In genomic region chr1:47178665-47179022, GRCh38 we compare ENCODE assay signal across 9 cellular contexts. TPM values are rescaled to one million over a fixed set of nuclear protein-coding genes. Genes with fewer than 3 reads are reported as not detected.
DNase-seq lines count a peak whose midpoint lies in the region; ATAC-seq and TF ChIP-seq lines count a peak whose summit lies in the region.
"Had no signal": no experiment of that assay in that cellular context is flagged by ENCODE, and none has a peak within 500 bp of the region (broad histone marks: within the 10 kb centered on the region; RNA-seq: fewer than 3 reads in every experiment).

No MANE protein-coding gene starts in this region.

- ATAC-seq in thoracic aorta (ENCODE audit: insufficient number of reproducible peaks, low FRiP score, low read depth) (no peak), body of pancreas (no peak)

- H3K9ac ChIP-seq in adipocyte (ENCODE audit: low read length) (peak overlapping the region; percentile 78), iPS-18a (ENCODE audit: low read length) (no peak overlapping the region)

- H3K27ac ChIP-seq in iPS-18a (ENCODE audit: low read length) = no peak overlapping the region
- H3K27ac ChIP-seq in thoracic aorta = peak overlapping the region in 1 of 2 donors; percentile 19
- H3K27ac ChIP-seq in body of pancreas = peak overlapping the region in 1 of 4 donors; percentile 71

- TF ChIP-seq POLR2A in body of pancreas (IDR thresholded peaks at IDR 0.05) = no peak

- H3K9me3 ChIP-seq in adipocyte (ENCODE audit: control insufficient read depth, low read length) (no peaks in the 10 kb centered on the region), iPS-18a (ENCODE audit: control insufficient read depth, low read depth, low read length) (no peaks in the 10 kb centered on the region), thoracic aorta (no peaks in the 10 kb centered on the region), body of pancreas (no peaks in the 10 kb centered on the region)

- peak overlapping the region; percentile 79 for H3K4me3 Mint-ChIP-seq in activated naive CD4-positive, alpha-beta T cell treated with anti-CD3 and anti-CD28 coated beads for 36 hours

- H3K4me1 Mint-ChIP-seq in activated naive CD4-positive, alpha-beta T cell treated with anti-CD3 and anti-CD28 coated beads for 36 hours (ENCODE audit: low read depth) = peaks cover 10% of the 10 kb centered on the region

- no peaks in the 10 kb centered on the region for H3K9me3 Mint-ChIP-seq in activated naive CD4-positive, alpha-beta T cell treated with anti-CD3 and anti-CD28 coated beads for 36 hours

- TF ChIP-seq CTCF in thoracic aorta (IDR thresholded peaks at IDR 0.05) (no peak), body of pancreas (IDR thresholded peaks at IDR 0.05) (no peak)

- H3K27ac Mint-ChIP-seq in activated naive CD4-positive, alpha-beta T cell treated with anti-CD3 and anti-CD28 coated beads for 36 hours = no peak overlapping the region

- H3K4me3 ChIP-seq in adipocyte (ENCODE audit: low read length) (peak overlapping the region; percentile 75), iPS-18a (ENCODE audit: low read length) (peak overlapping the region; percentile 54), thoracic aorta (peak overlapping the region; percentile 82), body of pancreas (no peak overlapping the region)

- CTCF ChIA-PET in activated naive CD4-positive, alpha-beta T cell treated with anti-CD3 and anti-CD28 coated beads for 36 hours (lab: Charles Lee) = interaction anchor here (0.6 to 3.0 kb wide), 33 partner anchors 9 to 547 kb away, joined by 3 to 21 read pairs (median 4); partner anchors contain the start of genes PDZK1IP1 and TAL1

- peaks cover 32% of the 10 kb centered on the region for H3K27me3 ChIP-seq in adipocyte (replicated peaks; ENCODE audit: control insufficient read depth, insufficient read depth, low read length)
- peaks cover 16% of the 10 kb centered on the region for H3K27me3 ChIP-seq in iPS-18a (ENCODE audit: control insufficient read depth, insufficient read depth, low read length)
- no peaks in the 10 kb centered on the region for H3K27me3 ChIP-seq in thoracic aorta (replicated peaks; ENCODE audit: insufficient read depth)
- no peaks in the 10 kb centered on the region for H3K27me3 ChIP-seq in body of pancreas

- DNase-seq in activated naive CD4-positive, alpha-beta T cell treated with anti-CD3 and anti-CD28 coated beads for 36 hours = no peak
- DNase-seq in activated naive CD4-positive, alpha-beta T cell treated with anti-CD3 and anti-CD28 coated beads, Interleukin-2, amount 50 U/mL, for 16 hours = no peak
- no peak for DNase-seq in adipocyte (ENCODE audit: low read depth)
- DNase-seq in thoracic aorta (ENCODE audit: low spot score) = no peak
- DNase-seq in body of pancreas = no peak
- no peak for DNase-seq in NCI-H82 treated with DMSO at 0.1 percent for 48 hours (lab: John Stamatoyannopoulos, UW; ENCODE audit: unreplicated experiment)
- DNase-seq in DMS 273 treated with DMSO at 0.1 percent for 48 hours (lab: John Stamatoyannopoulos, UW) = no peak

- H3K4me1 ChIP-seq in adipocyte (ENCODE audit: control insufficient read depth, insufficient read depth, low read length) (peaks cover 15% of the 10 kb centered on the region), iPS-18a (ENCODE audit: control insufficient read depth, low read depth, low read length) (peaks cover 4% of the 10 kb centered on the region), thoracic aorta (ENCODE audit: control insufficient read depth in 1 of 2, low read depth in 2 of 2) (peaks cover 10 to 14% of the 10 kb centered on the region in 2 donors), body of pancreas (peaks cover 14% of the 10 kb centered on the region)

- intact Hi-C loops in activated naive CD4-positive, alpha-beta T cell treated with anti-CD3 and anti-CD28 coated beads for 36 hours (cut with micrococcal nuclease) = loop anchor here (1.0 to 5.0 kb wide), 5 partner anchors 156 to 549 kb away; no protein-coding TSS in a partner anchor
- intact Hi-C loops in body of pancreas (cut with DNase I) = no loop called here

- H3K27me3 Mint-ChIP-seq in activated naive CD4-positive, alpha-beta T cell treated with anti-CD3 and anti-CD28 coated beads for 36 hours (ENCODE audit: low read depth) = peaks cover 38% of the 10 kb centered on the region

- 52 to 61% methylated on average over 8 of the region's 8 CpGs for WGBS in body of pancreas, 2 donors

- H3K36me3 Mint-ChIP-seq in activated naive CD4-positive, alpha-beta T cell treated with anti-CD3 and anti-CD28 coated beads for 36 hours (ENCODE audit: low read depth) = no peaks in the 10 kb centered on the region

- no peaks in the 10 kb centered on the region for H3K36me3 ChIP-seq in adipocyte (ENCODE audit: control insufficient read depth, insufficient read depth, low read length, severe bottlenecking)
- H3K36me3 ChIP-seq in iPS-18a (ENCODE audit: control insufficient read depth, low read depth, low read length) = no peaks in the 10 kb centered on the region
- no peaks in the 10 kb centered on the region for H3K36me3 ChIP-seq in thoracic aorta
- H3K36me3 ChIP-seq in body of pancreas (replicated peaks in 1 of 2; ENCODE audit: insufficient read depth in 1 of 2, low read depth in 2 of 2) = no peaks in the 10 kb centered on the region

RNA-seq across cellular contexts. Expression of gene PDZK1IP1, which starts 11.2 kb away (rescaled TPM):
- total RNA-seq in activated naive CD4-positive, alpha-beta T cell treated with anti-CD3 and anti-CD28 coated beads for 36 hours = not detected
- total RNA-seq in thoracic aorta = not detected
- 10 to 100 TPM; 54.2 to 56.4 TPM for total RNA-seq in body of pancreas
- total RNA-seq: naive thymus-derived CD4-positive, alpha-beta T cell had no signal

RNA-seq across cellular contexts. Expression of gene CYP4A22, which starts 41.4 kb away (rescaled TPM):
- total RNA-seq in activated naive CD4-positive, alpha-beta T cell treated with anti-CD3 and anti-CD28 coated beads for 36 hours = not detected
- total RNA-seq in thoracic aorta = not detected
- not detected for total RNA-seq in body of pancreas
- total RNA-seq: naive thymus-derived CD4-positive, alpha-beta T cell had no signal

RNA-seq across cellular contexts. Expression of gene TAL1, which starts 53.4 kb away (rescaled TPM):
- not detected for total RNA-seq in activated naive CD4-positive, alpha-beta T cell treated with anti-CD3 and anti-CD28 coated beads for 36 hours
- total RNA-seq in thoracic aorta (1 to 10 TPM; 2.4 to 3.0 TPM), body of pancreas (1 to 10 TPM; 2.3 to 2.6 TPM)

Comparison
In these comparisons a context has a peak if more than half of its experiments do, and no peak if none do; other contexts are left out.
1. H3K4me3 ChIP-seq: peak in adipocyte (single experiment), iPS-18a (single experiment) and thoracic aorta (single experiment); none in body of pancreas (0 of 2).
2. RNA of gene PDZK1IP1, which starts 11.2 kb away (total RNA-seq): 54.2 to 56.4 TPM in body of pancreas; not detected in thoracic aorta and not detected in activated naive CD4-positive, alpha-beta T cell treated with anti-CD3 and anti-CD28 coated beads for 36 hours; every median in the first group is over 10 times any median in the second.